ENCODE assay signal across 1 cellular context in genomic region chr19:43634877-43635560, GRCh38.
TF ChIP-seq lines count a peak whose summit lies in the region.

No MANE protein-coding gene starts in this region.

TF ChIP-seq in HepG2, 621 proteins besides CTCF, POLR2A, EP300 and RAD21 (continued from another document and continues in another):
- no peak for TF ChIP-seq ZBTB44 (CRISPR knock-in tag; IDR thresholded peaks at IDR 0.05)
- TF ChIP-seq ZNF143 (CRISPR knock-in tag; IDR thresholded peaks at IDR 0.05), result no peak
- no peak for TF ChIP-seq RBAK (CRISPR knock-in tag; IDR thresholded peaks at IDR 0.05)
- no peak for TF ChIP-seq GATA4 (IDR thresholded peaks at IDR 0.05; ENCODE audit: borderline replicate concordance, low read depth)
- no peak for TF ChIP-seq HOXA9 (CRISPR knock-in tag; IDR thresholded peaks at IDR 0.05; ENCODE audit: borderline replicate concordance)
- TF ChIP-seq ZNF256 (CRISPR knock-in tag; conservative IDR thresholded peaks at IDR 0.05), result no peak
- no peak for TF ChIP-seq EHMT2 (IDR thresholded peaks at IDR 0.05; ENCODE audit: borderline replicate concordance, low read depth, low read length)
- no peak for TF ChIP-seq NFKBIZ (CRISPR knock-in tag; IDR thresholded peaks at IDR 0.05)
- TF ChIP-seq HIC2 (CRISPR knock-in tag; IDR thresholded peaks at IDR 0.05; ENCODE audit: low read depth), result no peak
- no peak for TF ChIP-seq FIP1L1 (IDR thresholded peaks at IDR 0.05; ENCODE audit: borderline replicate concordance, insufficient read depth, low read depth, low read length)
- no peak for TF ChIP-seq PRPF4 (IDR thresholded peaks at IDR 0.05; ENCODE audit: low read depth, low read length, poor library complexity, severe bottlenecking)
- TF ChIP-seq ZNF160 (CRISPR knock-in tag; IDR thresholded peaks at IDR 0.05), result no peak
- peak; percentile 22; the same call in 1 of the 2 replicates for TF ChIP-seq HOXA3 (CRISPR knock-in tag; IDR thresholded peaks at IDR 0.05)
- TF ChIP-seq HMGA1 (CRISPR knock-in tag; conservative IDR thresholded peaks at IDR 0.05), result no peak
- TF ChIP-seq SMARCC2 (IDR thresholded peaks at IDR 0.05), result no peak
- no peak for TF ChIP-seq ZMAT3 (CRISPR knock-in tag; conservative IDR thresholded peaks at IDR 0.05)
- no peak for TF ChIP-seq ARHGAP35 (CRISPR knock-in tag; IDR thresholded peaks at IDR 0.05; ENCODE audit: borderline replicate concordance)
- TF ChIP-seq MAFK (conservative IDR thresholded peaks at IDR 0.05 in 1 of 2, IDR thresholded peaks at IDR 0.05 in 1 of 2; ENCODE audit: low read length in 2 of 2), result peak; percentile 95
- TF ChIP-seq KDM5A (IDR thresholded peaks at IDR 0.05; ENCODE audit: borderline replicate concordance, low read length), result no peak
- no peak for TF ChIP-seq ZNF407 (CRISPR knock-in tag; IDR thresholded peaks at IDR 0.05; ENCODE audit: not compliant biosample characterization)
- TF ChIP-seq ZNF253 (CRISPR knock-in tag; IDR thresholded peaks at IDR 0.05; ENCODE audit: borderline replicate concordance), result no peak
- TF ChIP-seq SUZ12 (IDR thresholded peaks at IDR 0.05; ENCODE audit: low read depth, low read length), result no peak
- no peak; the same call in 1 of the 2 replicates for TF ChIP-seq NRL (CRISPR knock-in tag; IDR thresholded peaks at IDR 0.05; ENCODE audit: borderline replicate concordance)
- no peak for TF ChIP-seq ZHX2 (IDR thresholded peaks at IDR 0.05; ENCODE audit: low read depth)
- no peak for TF ChIP-seq ZHX2 (CRISPR knock-in tag; IDR thresholded peaks at IDR 0.05; ENCODE audit: borderline replicate concordance)
- TF ChIP-seq ZSCAN31 (CRISPR knock-in tag; IDR thresholded peaks at IDR 0.05; ENCODE audit: low read depth), result no peak
- TF ChIP-seq RFX3 (CRISPR knock-in tag; IDR thresholded peaks at IDR 0.05), result peak; percentile 31; the same call in 1 of the 2 replicates
- TF ChIP-seq ZXDC (CRISPR knock-in tag; IDR thresholded peaks at IDR 0.05), result no peak
- TF ChIP-seq THAP8 (CRISPR knock-in tag; IDR thresholded peaks at IDR 0.05; ENCODE audit: borderline replicate concordance), result no peak
- TF ChIP-seq ZBTB2 (CRISPR knock-in tag; IDR thresholded peaks at IDR 0.05; ENCODE audit: low read depth), result no peak
- peak; percentile 29; the same call in 1 of the 2 replicates for TF ChIP-seq PCBP1 (IDR thresholded peaks at IDR 0.05; ENCODE audit: borderline replicate concordance, low read depth, low read length)
- peak; percentile 73; the same call in 1 of the 2 replicates for TF ChIP-seq NCOR1 (IDR thresholded peaks at IDR 0.05; ENCODE audit: borderline replicate concordance, low read length)
- no peak for TF ChIP-seq ZNF382 (CRISPR knock-in tag; IDR thresholded peaks at IDR 0.05; ENCODE audit: borderline replicate concordance)
- peak; percentile 38; the same call in 1 of the 2 replicates for TF ChIP-seq DMAP1 (CRISPR knock-in tag; IDR thresholded peaks at IDR 0.05)
